Comparison of ENCODE assay signal across 1 cellular context in genomic region chr19:4140237-4140711, GRCh38.
A peak's percentile ranks its signal among the peaks of the same experiment; 100 is the strongest.
TF ChIP-seq lines count a peak whose summit lies in the region.

No MANE protein-coding gene starts in this region.

TF ChIP-seq in SK-N-SH, 30 proteins besides CTCF, POLR2A, EP300 and RAD21 (continued from another document):
- TF ChIP-seq USF1 (IDR thresholded peaks at IDR 0.05; ENCODE audit: borderline replicate concordance, low read depth) (no peak), JUND (IDR thresholded peaks at IDR 0.05) (no peak), EZH2phosphoT487 (IDR thresholded peaks at IDR 0.05; ENCODE audit: borderline replicate concordance, low read depth) (no peak), GABPA (IDR thresholded peaks at IDR 0.05; ENCODE audit: low read depth) (no peak), SMC3 (IDR thresholded peaks at IDR 0.05; ENCODE audit: low read depth, low read length) (peak; percentile 19; the same call in 1 of the 2 replicates), TEAD4 (IDR thresholded peaks at IDR 0.05; ENCODE audit: borderline replicate concordance, insufficient read depth) (no peak), RCOR1 (IDR thresholded peaks at IDR 0.05; ENCODE audit: low read length) (no peak), TAF1 (IDR thresholded peaks at IDR 0.05; ENCODE audit: borderline replicate concordance, low read depth, low read length) (no peak), FOSL2 (IDR thresholded peaks at IDR 0.05; ENCODE audit: borderline replicate concordance, low read depth) (no peak), ZBTB33 (IDR thresholded peaks at IDR 0.05; ENCODE audit: borderline replicate concordance, low read depth) (no peak), TCF12 (IDR thresholded peaks at IDR 0.05) (no peak)
